In genomic region chr19:33396701-33397535, GRCh38 we compare ENCODE assay signal across 1 cellular context.
TF ChIP-seq lines count a peak whose summit lies in the region.

No MANE protein-coding gene starts in this region.

TF ChIP-seq in HepG2, 621 proteins besides CTCF, POLR2A, EP300 and RAD21 (continued from another document and continues in another):
- TF ChIP-seq PATZ1 (CRISPR knock-in tag; IDR thresholded peaks at IDR 0.05) (peak; percentile 99), ZNF530 (CRISPR knock-in tag; IDR thresholded peaks at IDR 0.05; ENCODE audit: low read depth) (no peak), HNRNPK (IDR thresholded peaks at IDR 0.05; ENCODE audit: low read depth, low read length, poor library complexity, severe bottlenecking) (peak; percentile 57), CBFB (CRISPR knock-in tag; IDR thresholded peaks at IDR 0.05) (peak; percentile 83), ZNF143 (CRISPR knock-in tag; IDR thresholded peaks at IDR 0.05) (peak; percentile 41; the same call in 1 of the 2 replicates), ATRX (CRISPR knock-in tag; IDR thresholded peaks at IDR 0.05; ENCODE audit: borderline replicate concordance) (no peak), ZNF674 (CRISPR knock-in tag; IDR thresholded peaks at IDR 0.05; ENCODE audit: low read depth) (no peak), KDM6A (CRISPR knock-in tag; IDR thresholded peaks at IDR 0.05; ENCODE audit: low read depth) (peak; percentile 68; the same call in 1 of the 2 replicates), SUZ12 (IDR thresholded peaks at IDR 0.05; ENCODE audit: low read depth, low read length) (no peak), MTF1 (CRISPR knock-in tag; IDR thresholded peaks at IDR 0.05) (no peak), GTF2F1 (IDR thresholded peaks at IDR 0.05; ENCODE audit: low read length) (no peak), SAP130 (CRISPR knock-in tag; IDR thresholded peaks at IDR 0.05; ENCODE audit: low read depth) (peak; percentile 92), IKZF5 (CRISPR knock-in tag; IDR thresholded peaks at IDR 0.05) (peak; percentile 97), HMGXB3 (CRISPR knock-in tag; IDR thresholded peaks at IDR 0.05; ENCODE audit: borderline replicate concordance) (peak; percentile 64; the same call in 1 of the 2 replicates), ZNF12 (CRISPR knock-in tag; IDR thresholded peaks at IDR 0.05) (0 out of 2 replicates have a peak, but pooled peaks have one; percentile 28), TBX3 (IDR thresholded peaks at IDR 0.05; ENCODE audit: borderline replicate concordance) (no peak), SRF (IDR thresholded peaks at IDR 0.05; ENCODE audit: low read depth, low read length) (0 out of 2 replicates have a peak, but pooled peaks have one; percentile 16), NFE2L1 (CRISPR knock-in tag; IDR thresholded peaks at IDR 0.05; ENCODE audit: borderline replicate concordance) (no peak), ATF1 (CRISPR knock-in tag; IDR thresholded peaks at IDR 0.05) (no peak), ZNF230 (CRISPR knock-in tag; IDR thresholded peaks at IDR 0.05) (peak; percentile 81; the same call in 1 of the 2 replicates), ASH2L (IDR thresholded peaks at IDR 0.05; ENCODE audit: insufficient read length, low read depth, low read length) (no peak), MYC (CRISPR knock-in tag; IDR thresholded peaks at IDR 0.05; ENCODE audit: borderline replicate concordance) (peak; percentile 74; the same call in 1 of the 2 replicates), ZNF468 (CRISPR knock-in tag; IDR thresholded peaks at IDR 0.05) (no peak), SMC3 (IDR thresholded peaks at IDR 0.05; ENCODE audit: low read length) (no peak), MEIS2 (CRISPR knock-in tag; IDR thresholded peaks at IDR 0.05) (peak; percentile 95), ZGPAT (CRISPR knock-in tag; IDR thresholded peaks at IDR 0.05) (peak; percentile 96), PPARG (CRISPR knock-in tag; conservative IDR thresholded peaks at IDR 0.05) (peak; percentile 86), HNF4A (CRISPR knock-in tag; IDR thresholded peaks at IDR 0.05) (peak; percentile 97), AHR (CRISPR knock-in tag; IDR thresholded peaks at IDR 0.05) (no peak), ZNF761 (CRISPR knock-in tag; conservative IDR thresholded peaks at IDR 0.05) (no peak), IKZF4 (CRISPR knock-in tag; IDR thresholded peaks at IDR 0.05; ENCODE audit: borderline replicate concordance, low read depth, not compliant biosample characterization) (peak; percentile 49), ZNF510 (CRISPR knock-in tag; IDR thresholded peaks at IDR 0.05; ENCODE audit: low read depth) (peak; percentile 82; the same call in 1 of the 2 replicates), ZNF703 (CRISPR knock-in tag; IDR thresholded peaks at IDR 0.05; ENCODE audit: borderline replicate concordance) (no peak), DPF2 (CRISPR knock-in tag; IDR thresholded peaks at IDR 0.05; ENCODE audit: borderline replicate concordance, low read depth) (peak; percentile 97)
- TF ChIP-seq, protein P1, sequence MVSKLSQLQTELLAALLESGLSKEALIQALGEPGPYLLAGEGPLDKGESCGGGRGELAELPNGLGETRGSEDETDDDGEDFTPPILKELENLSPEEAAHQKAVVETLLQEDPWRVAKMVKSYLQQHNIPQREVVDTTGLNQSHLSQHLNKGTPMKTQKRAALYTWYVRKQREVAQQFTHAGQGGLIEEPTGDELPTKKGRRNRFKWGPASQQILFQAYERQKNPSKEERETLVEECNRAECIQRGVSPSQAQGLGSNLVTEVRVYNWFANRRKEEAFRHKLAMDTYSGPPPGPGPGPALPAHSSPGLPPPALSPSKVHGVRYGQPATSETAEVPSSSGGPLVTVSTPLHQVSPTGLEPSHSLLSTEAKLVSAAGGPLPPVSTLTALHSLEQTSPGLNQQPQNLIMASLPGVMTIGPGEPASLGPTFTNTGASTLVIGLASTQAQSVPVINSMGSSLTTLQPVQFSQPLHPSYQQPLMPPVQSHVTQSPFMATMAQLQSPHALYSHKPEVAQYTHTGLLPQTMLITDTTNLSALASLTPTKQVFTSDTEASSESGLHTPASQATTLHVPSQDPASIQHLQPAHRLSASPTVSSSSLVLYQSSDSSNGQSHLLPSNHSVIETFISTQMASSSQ (IDR thresholded peaks at IDR 0.05; ENCODE audit: low read depth), result peak; percentile 71
- TF ChIP-seq, protein P1 (CRISPR knock-in tag; IDR thresholded peaks at IDR 0.05; ENCODE audit: borderline replicate concordance), result peak; percentile 91
- TF ChIP-seq, protein P2, sequence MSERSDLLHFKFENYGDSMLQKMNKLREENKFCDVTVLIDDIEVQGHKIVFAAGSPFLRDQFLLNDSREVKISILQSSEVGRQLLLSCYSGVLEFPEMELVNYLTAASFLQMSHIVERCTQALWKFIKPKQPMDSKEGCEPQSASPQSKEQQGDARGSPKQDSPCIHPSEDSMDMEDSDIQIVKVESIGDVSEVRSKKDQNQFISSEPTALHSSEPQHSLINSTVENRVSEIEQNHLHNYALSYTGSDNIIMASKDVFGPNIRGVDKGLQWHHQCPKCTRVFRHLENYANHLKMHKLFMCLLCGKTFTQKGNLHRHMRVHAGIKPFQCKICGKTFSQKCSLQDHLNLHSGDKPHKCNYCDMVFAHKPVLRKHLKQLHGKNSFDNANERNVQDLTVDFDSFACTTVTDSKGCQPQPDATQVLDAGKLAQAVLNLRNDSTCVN (CRISPR knock-in tag; IDR thresholded peaks at IDR 0.05; ENCODE audit: borderline replicate concordance), result no peak
- TF ChIP-seq, protein P3, sequence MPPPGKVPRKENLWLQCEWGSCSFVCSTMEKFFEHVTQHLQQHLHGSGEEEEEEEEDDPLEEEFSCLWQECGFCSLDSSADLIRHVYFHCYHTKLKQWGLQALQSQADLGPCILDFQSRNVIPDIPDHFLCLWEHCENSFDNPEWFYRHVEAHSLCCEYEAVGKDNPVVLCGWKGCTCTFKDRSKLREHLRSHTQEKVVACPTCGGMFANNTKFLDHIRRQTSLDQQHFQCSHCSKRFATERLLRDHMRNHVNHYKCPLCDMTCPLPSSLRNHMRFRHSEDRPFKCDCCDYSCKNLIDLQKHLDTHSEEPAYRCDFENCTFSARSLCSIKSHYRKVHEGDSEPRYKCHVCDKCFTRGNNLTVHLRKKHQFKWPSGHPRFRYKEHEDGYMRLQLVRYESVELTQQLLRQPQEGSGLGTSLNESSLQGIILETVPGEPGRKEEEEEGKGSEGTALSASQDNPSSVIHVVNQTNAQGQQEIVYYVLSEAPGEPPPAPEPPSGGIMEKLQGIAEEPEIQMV (CRISPR knock-in tag; IDR thresholded peaks at IDR 0.05; ENCODE audit: low read depth), result peak; percentile 77; the same call in 1 of the 2 replicates
- TF ChIP-seq, protein P4, sequence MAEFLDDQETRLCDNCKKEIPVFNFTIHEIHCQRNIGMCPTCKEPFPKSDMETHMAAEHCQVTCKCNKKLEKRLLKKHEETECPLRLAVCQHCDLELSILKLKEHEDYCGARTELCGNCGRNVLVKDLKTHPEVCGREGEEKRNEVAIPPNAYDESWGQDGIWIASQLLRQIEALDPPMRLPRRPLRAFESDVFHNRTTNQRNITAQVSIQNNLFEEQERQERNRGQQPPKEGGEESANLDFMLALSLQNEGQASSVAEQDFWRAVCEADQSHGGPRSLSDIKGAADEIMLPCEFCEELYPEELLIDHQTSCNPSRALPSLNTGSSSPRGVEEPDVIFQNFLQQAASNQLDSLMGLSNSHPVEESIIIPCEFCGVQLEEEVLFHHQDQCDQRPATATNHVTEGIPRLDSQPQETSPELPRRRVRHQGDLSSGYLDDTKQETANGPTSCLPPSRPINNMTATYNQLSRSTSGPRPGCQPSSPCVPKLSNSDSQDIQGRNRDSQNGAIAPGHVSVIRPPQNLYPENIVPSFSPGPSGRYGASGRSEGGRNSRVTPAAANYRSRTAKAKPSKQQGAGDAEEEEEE (CRISPR knock-in tag; IDR thresholded peaks at IDR 0.05; ENCODE audit: borderline replicate concordance), result 0 out of 2 replicates have a peak, but pooled peaks have one; percentile 43
- TF ChIP-seq, protein P5, sequence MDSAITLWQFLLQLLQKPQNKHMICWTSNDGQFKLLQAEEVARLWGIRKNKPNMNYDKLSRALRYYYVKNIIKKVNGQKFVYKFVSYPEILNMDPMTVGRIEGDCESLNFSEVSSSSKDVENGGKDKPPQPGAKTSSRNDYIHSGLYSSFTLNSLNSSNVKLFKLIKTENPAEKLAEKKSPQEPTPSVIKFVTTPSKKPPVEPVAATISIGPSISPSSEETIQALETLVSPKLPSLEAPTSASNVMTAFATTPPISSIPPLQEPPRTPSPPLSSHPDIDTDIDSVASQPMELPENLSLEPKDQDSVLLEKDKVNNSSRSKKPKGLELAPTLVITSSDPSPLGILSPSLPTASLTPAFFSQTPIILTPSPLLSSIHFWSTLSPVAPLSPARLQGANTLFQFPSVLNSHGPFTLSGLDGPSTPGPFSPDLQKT (CRISPR knock-in tag; IDR thresholded peaks at IDR 0.05; ENCODE audit: borderline replicate concordance), result no peak
